ENCODE assay signal across 1 cellular context in the genomic region with DNA sequence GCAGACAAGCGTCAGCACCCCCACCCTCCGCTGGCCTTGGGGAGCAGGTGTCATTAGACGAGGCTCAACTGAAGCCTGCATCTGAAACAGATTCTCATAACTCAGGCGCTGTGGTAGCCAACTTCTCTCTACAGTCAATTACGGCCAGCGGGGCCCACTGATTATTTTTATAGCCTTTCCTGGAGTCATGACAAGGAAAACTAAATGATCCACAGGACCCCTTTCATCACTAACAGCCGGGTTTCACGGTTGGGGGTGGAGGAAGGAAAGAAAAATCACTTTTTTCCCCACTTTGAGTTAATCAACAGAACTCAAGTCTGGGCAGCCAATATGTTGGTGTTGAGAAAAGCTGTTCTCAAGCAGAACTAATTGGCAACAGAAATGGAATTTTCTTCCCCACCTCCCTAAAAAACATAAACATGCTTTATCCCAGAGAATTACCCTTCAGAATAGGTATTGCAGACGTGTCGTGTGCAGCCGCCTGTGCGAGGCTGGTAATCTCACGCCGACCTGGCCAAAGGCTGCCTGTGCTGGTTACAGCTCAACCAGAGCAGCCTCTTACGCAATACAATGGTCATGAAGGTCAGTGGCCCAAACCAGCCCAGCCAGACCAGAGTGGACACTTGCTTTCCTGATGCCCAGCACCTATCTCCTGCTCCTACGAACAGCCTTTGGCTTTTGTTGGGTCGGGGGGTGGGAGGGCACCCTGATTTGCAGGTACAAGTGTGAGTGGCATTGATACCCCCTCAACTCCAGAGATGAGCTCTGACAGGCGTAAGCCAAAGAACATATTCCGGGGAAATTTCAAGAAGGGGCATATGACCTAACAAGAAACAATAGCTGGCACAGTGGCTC.
TF ChIP-seq lines count a peak whose summit lies in the region.

No MANE protein-coding gene starts in this region.

TF ChIP-seq in HepG2, 621 proteins besides CTCF, POLR2A, EP300 and RAD21 (continued from another document and continues in another):
- TF ChIP-seq, protein P1, sequence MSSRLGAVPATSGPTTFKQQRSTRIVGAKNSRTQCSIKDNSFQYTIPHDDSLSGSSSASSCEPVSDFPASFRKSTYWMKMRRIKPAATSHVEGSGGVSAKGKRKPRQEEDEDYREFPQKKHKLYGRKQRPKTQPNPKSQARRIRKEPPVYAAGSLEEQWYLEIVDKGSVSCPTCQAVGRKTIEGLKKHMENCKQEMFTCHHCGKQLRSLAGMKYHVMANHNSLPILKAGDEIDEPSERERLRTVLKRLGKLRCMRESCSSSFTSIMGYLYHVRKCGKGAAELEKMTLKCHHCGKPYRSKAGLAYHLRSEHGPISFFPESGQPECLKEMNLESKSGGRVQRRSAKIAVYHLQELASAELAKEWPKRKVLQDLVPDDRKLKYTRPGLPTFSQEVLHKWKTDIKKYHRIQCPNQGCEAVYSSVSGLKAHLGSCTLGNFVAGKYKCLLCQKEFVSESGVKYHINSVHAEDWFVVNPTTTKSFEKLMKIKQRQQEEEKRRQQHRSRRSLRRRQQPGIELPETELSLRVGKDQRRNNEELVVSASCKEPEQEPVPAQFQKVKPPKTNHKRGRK (CRISPR knock-in tag; IDR thresholded peaks at IDR 0.05), result no peak
- TF ChIP-seq ZBTB7A (CRISPR knock-in tag; IDR thresholded peaks at IDR 0.05), result peak; percentile 49; the same call in 1 of the 2 replicates
- no peak for TF ChIP-seq REL (CRISPR knock-in tag; conservative IDR thresholded peaks at IDR 0.05)
- no peak for TF ChIP-seq ZNF652 (CRISPR knock-in tag; IDR thresholded peaks at IDR 0.05; ENCODE audit: borderline replicate concordance, low read depth)
- TF ChIP-seq KIAA2018 (CRISPR knock-in tag; IDR thresholded peaks at IDR 0.05; ENCODE audit: borderline replicate concordance), result no peak
- TF ChIP-seq LCORL (IDR thresholded peaks at IDR 0.05), result no peak
- peak; percentile 99 for TF ChIP-seq LCORL (CRISPR knock-in tag; IDR thresholded peaks at IDR 0.05)
- TF ChIP-seq ZFP90 (CRISPR knock-in tag; IDR thresholded peaks at IDR 0.05; ENCODE audit: borderline replicate concordance), result peak; percentile 67; the same call in 1 of the 2 replicates
- peak; percentile 92 for TF ChIP-seq HNF4A (CRISPR knock-in tag; IDR thresholded peaks at IDR 0.05)
- TF ChIP-seq SOX5 (CRISPR knock-in tag; IDR thresholded peaks at IDR 0.05; ENCODE audit: borderline replicate concordance), result peak; percentile 87
- peak; percentile 69; the same call in 1 of the 2 replicates for TF ChIP-seq NAIF1 (CRISPR knock-in tag; IDR thresholded peaks at IDR 0.05; ENCODE audit: borderline replicate concordance)
- no peak for TF ChIP-seq ZNF225 (CRISPR knock-in tag; IDR thresholded peaks at IDR 0.05)
- TF ChIP-seq ZNF235 (CRISPR knock-in tag; IDR thresholded peaks at IDR 0.05; ENCODE audit: borderline replicate concordance), result peak; percentile 79; the same call in 1 of the 2 replicates
- peak; percentile 69 for TF ChIP-seq ZFX (CRISPR knock-in tag; IDR thresholded peaks at IDR 0.05; ENCODE audit: low read depth)
- TF ChIP-seq GFI1 (CRISPR knock-in tag; IDR thresholded peaks at IDR 0.05; ENCODE audit: borderline replicate concordance), result peak; percentile 90
- 0 out of 2 replicates have a peak, but pooled peaks have one; percentile 80 for TF ChIP-seq ZNF335 (CRISPR knock-in tag; IDR thresholded peaks at IDR 0.05)
- TF ChIP-seq ZMAT3 (CRISPR knock-in tag; conservative IDR thresholded peaks at IDR 0.05), result peak; percentile 83
- TF ChIP-seq, protein P2, sequence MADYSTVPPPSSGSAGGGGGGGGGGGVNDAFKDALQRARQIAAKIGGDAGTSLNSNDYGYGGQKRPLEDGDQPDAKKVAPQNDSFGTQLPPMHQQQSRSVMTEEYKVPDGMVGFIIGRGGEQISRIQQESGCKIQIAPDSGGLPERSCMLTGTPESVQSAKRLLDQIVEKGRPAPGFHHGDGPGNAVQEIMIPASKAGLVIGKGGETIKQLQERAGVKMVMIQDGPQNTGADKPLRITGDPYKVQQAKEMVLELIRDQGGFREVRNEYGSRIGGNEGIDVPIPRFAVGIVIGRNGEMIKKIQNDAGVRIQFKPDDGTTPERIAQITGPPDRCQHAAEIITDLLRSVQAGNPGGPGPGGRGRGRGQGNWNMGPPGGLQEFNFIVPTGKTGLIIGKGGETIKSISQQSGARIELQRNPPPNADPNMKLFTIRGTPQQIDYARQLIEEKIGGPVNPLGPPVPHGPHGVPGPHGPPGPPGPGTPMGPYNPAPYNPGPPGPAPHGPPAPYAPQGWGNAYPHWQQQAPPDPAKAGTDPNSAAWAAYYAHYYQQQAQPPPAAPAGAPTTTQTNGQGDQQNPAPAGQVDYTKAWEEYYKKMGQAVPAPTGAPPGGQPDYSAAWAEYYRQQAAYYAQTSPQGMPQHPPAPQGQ (CRISPR knock-in tag; IDR thresholded peaks at IDR 0.05; ENCODE audit: borderline replicate concordance), result 0 out of 2 replicates have a peak, but pooled peaks have one; percentile 48
- peak; percentile 17; the same call in 1 of the 2 replicates for TF ChIP-seq ZNF12 (CRISPR knock-in tag; IDR thresholded peaks at IDR 0.05)
- TF ChIP-seq DNMT1 (CRISPR knock-in tag; IDR thresholded peaks at IDR 0.05), result peak; percentile 50; the same call in 1 of the 2 replicates
- TF ChIP-seq CEBPB (IDR thresholded peaks at IDR 0.05; ENCODE audit: borderline replicate concordance, low read depth, low read length), result peak; percentile 100
- TF ChIP-seq TEF (CRISPR knock-in tag; IDR thresholded peaks at IDR 0.05), result peak; percentile 94
- TF ChIP-seq ZBTB33 (CRISPR knock-in tag; IDR thresholded peaks at IDR 0.05), result peak; percentile 48; the same call in 1 of the 2 replicates
- TF ChIP-seq, protein P3, sequence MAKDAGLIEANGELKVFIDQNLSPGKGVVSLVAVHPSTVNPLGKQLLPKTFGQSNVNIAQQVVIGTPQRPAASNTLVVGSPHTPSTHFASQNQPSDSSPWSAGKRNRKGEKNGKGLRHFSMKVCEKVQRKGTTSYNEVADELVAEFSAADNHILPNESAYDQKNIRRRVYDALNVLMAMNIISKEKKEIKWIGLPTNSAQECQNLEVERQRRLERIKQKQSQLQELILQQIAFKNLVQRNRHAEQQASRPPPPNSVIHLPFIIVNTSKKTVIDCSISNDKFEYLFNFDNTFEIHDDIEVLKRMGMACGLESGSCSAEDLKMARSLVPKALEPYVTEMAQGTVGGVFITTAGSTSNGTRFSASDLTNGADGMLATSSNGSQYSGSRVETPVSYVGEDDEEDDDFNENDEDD (CRISPR knock-in tag; IDR thresholded peaks at IDR 0.05; ENCODE audit: borderline replicate concordance), result peak; percentile 69; the same call in 1 of the 2 replicates
- peak; percentile 100 for TF ChIP-seq ZBTB34 (CRISPR knock-in tag; IDR thresholded peaks at IDR 0.05)
- TF ChIP-seq RBM22 (optimal IDR thresholded peaks at IDR 0.05; ENCODE audit: low read length), result no peak
- peak; percentile 72; the same call in 1 of the 2 replicates for TF ChIP-seq THAP7 (CRISPR knock-in tag; IDR thresholded peaks at IDR 0.05)
- no peak for TF ChIP-seq POLR2AphosphoS2 (IDR thresholded peaks at IDR 0.05; ENCODE audit: low read depth, low read length)
- TF ChIP-seq YY1 (IDR thresholded peaks at IDR 0.05; ENCODE audit: insufficient read depth, insufficient replicate concordance, low read depth, low read length), result no peak
- peak; percentile 63; the same call in 1 of the 2 replicates for TF ChIP-seq PAWR (CRISPR knock-in tag; IDR thresholded peaks at IDR 0.05; ENCODE audit: borderline replicate concordance)
